Comparison of ENCODE assay signal across 1 cellular context in the genomic region with DNA sequence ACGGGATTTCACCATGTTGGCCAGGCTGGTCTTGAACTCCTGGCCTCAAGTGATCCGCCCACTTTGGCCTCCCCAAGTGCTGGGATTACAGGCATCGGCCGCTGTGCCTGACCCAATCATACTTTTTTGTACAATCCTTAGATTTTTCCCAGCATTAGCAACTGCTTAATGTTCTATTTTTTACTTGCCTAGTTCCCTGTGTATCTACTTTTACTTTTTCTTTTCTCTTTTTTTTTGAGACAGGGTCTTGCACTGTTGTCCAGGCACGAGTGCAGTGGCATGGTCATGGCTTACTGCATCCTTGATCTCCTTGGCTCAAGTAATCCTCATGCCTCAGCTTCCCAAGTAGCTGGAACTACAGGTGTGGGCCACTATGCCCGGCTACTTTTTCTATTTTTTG.
TF ChIP-seq lines count a peak whose summit lies in the region.

No MANE protein-coding gene starts in this region.

TF ChIP-seq in HepG2, 621 proteins besides CTCF, POLR2A, EP300 and RAD21:
- TF ChIP-seq SKI (IDR thresholded peaks at IDR 0.05; ENCODE audit: partially characterized antibody) = no peak
- TF ChIP-seq ZNF121 (CRISPR knock-in tag; IDR thresholded peaks at IDR 0.05) = peak; percentile 81
